Comparison of ENCODE assay signal across 7 cellular contexts in genomic region chr4:118032691-118033090, GRCh38. TPM values are rescaled to one million over a fixed set of nuclear protein-coding genes. Genes with fewer than 3 reads are reported as not detected.
DNase-seq lines count a peak whose midpoint lies in the region; ATAC-seq and TF ChIP-seq lines count a peak whose summit lies in the region.

No MANE protein-coding gene starts in this region.

- H3K27ac ChIP-seq in ectodermal cell (ENCODE audit: insufficient read depth, low read depth, low read length, poor library complexity, severe bottlenecking) (no peak overlapping the region), upper lobe of right lung (no peak overlapping the region)

- DNase-seq in H4 (ENCODE audit: low spot score) (peak; percentile 68), MG63 (peak; percentile 64), osteocyte (ENCODE audit: extremely low spot score, unreplicated experiment) (no peak), upper lobe of right lung (no peak)

- peaks cover 16% of the 10 kb centered on the region for H3K4me1 Mint-ChIP-seq in osteocyte (ENCODE audit: unreplicated experiment)

- H3K36me3 Mint-ChIP-seq in osteocyte (ENCODE audit: unreplicated experiment): no peaks in the 10 kb centered on the region

- H3K4me1 ChIP-seq in ectodermal cell (ENCODE audit: control insufficient read depth, insufficient read depth, low read length): no peaks in the 10 kb centered on the region
- H3K4me1 ChIP-seq in upper lobe of right lung: no peaks in the 10 kb centered on the region

- WGBS in ectodermal cell, 2 experiments: 65 to 77% methylated on average over 2 of the region's 2 CpGs

- H3K4me3 Mint-ChIP-seq in osteocyte (ENCODE audit: unreplicated experiment): peak overlapping the region; percentile 81

- H3K27ac Mint-ChIP-seq in osteocyte (ENCODE audit: unreplicated experiment): peak overlapping the region; percentile 34

- H3K36me3 ChIP-seq in MG63 (no peaks in the 10 kb centered on the region), ectodermal cell (ENCODE audit: control insufficient read depth, insufficient read depth, low read length) (no peaks in the 10 kb centered on the region), upper lobe of right lung (no peaks in the 10 kb centered on the region)

- TF ChIP-seq CTCF in osteocyte (IDR thresholded peaks at IDR 0.05) (no peak), upper lobe of right lung (IDR thresholded peaks at IDR 0.05) (no peak)

- ATAC-seq in HG03460 (IDR thresholded peaks at IDR 0.05; ENCODE audit: unreplicated experiment): no peak
- no peak for ATAC-seq in upper lobe of right lung
- ATAC-seq in HG03097 (IDR thresholded peaks at IDR 0.05; ENCODE audit: low FRiP score, unreplicated experiment): no peak

- H3K9me3 Mint-ChIP-seq in osteocyte (ENCODE audit: unreplicated experiment): no peaks in the 10 kb centered on the region

- intact Hi-C loops in upper lobe of right lung (cut with DNase I): no loop called here

- H3K27me3 ChIP-seq in MG63: no peaks in the 10 kb centered on the region
- peaks cover 10% of the 10 kb centered on the region for H3K27me3 ChIP-seq in ectodermal cell (ENCODE audit: control insufficient read depth, insufficient read depth, low read length, poor library complexity, severe bottlenecking)
- H3K27me3 ChIP-seq in upper lobe of right lung: peaks cover 40% of the 10 kb centered on the region

- peaks cover 10% of the 10 kb centered on the region for H3K27me3 Mint-ChIP-seq in osteocyte (ENCODE audit: unreplicated experiment)

- peak overlapping the region; percentile 54 for H3K4me3 ChIP-seq in MG63
- peak overlapping the region; percentile 68 for H3K4me3 ChIP-seq in ectodermal cell (ENCODE audit: insufficient read depth, low read depth, low read length)
- H3K4me3 ChIP-seq in upper lobe of right lung: no peak overlapping the region

- H3K9me3 ChIP-seq in MG63: no peaks in the 10 kb centered on the region
- no peaks in the 10 kb centered on the region for H3K9me3 ChIP-seq in ectodermal cell (ENCODE audit: control insufficient read depth, low read length)
- H3K9me3 ChIP-seq in upper lobe of right lung: no peaks in the 10 kb centered on the region

RNA-seq across cellular contexts. Expression of gene NDST3, which starts 1.6 kb away (rescaled TPM):
- 1.3 and 2.7 TPM in 2 replicates for total RNA-seq in H4 (2014; rRNA removed; shearing (Covaris generic))
- not detected in 2 replicates for total RNA-seq in MG63 (2014; rRNA removed; shearing (Covaris generic); ENCODE audit: low replicate concordance)
- 0.59 TPM for polyA plus RNA-seq in ectodermal cell (2013, experiment 1 of 4)
- polyA plus RNA-seq in ectodermal cell (2013, experiment 2 of 4): 0.96 TPM
- 0.85 TPM for polyA plus RNA-seq in ectodermal cell (2013, experiment 3 of 4)
- 1.3 TPM for polyA plus RNA-seq in ectodermal cell (2013, experiment 4 of 4)
- total RNA-seq in osteocyte: 3.2 and 3.6 TPM in 2 replicates
- not detected for total RNA-seq in upper lobe of right lung

Comparison
In these comparisons a context has a peak if more than half of its experiments do, and no peak if none do; other contexts are left out.
1. DNase-seq: peak in H4 (single experiment) and MG63 (single experiment); none in osteocyte (single experiment) and upper lobe of right lung (single experiment).